1 cellular context compared by ENCODE assay signal in genomic region chr2:213219816-213220215, GRCh38.
TF ChIP-seq lines count a peak whose summit lies in the region.

No MANE protein-coding gene starts in this region.

TF ChIP-seq in IMR-90, 13 proteins besides CTCF, POLR2A, EP300 and RAD21 (continued from another document):
- no peak for TF ChIP-seq BHLHE40 (IDR thresholded peaks at IDR 0.05; ENCODE audit: low read depth, low read length)
- TF ChIP-seq RFX5 (IDR thresholded peaks at IDR 0.05; ENCODE audit: low read depth, low read length), result no peak
- TF ChIP-seq FOS (IDR thresholded peaks at IDR 0.05; ENCODE audit: low read depth, low read length), result no peak
